33 cellular contexts compared by ENCODE assay signal in the genomic region with DNA sequence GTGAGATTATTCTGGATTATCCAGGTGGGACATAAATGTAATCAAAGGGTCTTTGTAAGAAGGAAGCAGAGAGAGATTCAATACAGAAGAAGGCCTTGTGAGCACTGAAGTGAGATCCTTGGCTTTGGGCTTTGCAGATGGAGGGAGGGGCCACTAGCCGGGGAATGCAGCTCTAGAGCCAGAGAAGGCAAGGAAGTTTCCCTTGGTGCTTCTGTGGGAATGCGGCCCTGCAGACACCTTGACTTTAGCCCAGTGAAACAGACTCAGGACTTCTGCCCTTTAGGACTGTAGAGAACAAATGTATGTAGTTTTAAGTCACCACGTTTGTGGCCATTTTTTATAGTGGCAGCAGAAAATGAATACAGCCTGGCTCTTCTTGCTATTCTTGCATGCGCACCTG. TPM values are rescaled to one million over a fixed set of nuclear protein-coding genes. Genes with fewer than 3 reads are reported as not detected.
"Had no signal": no experiment of that assay in that cellular context is flagged by ENCODE, and none has a peak within 500 bp of the region (broad histone marks: within the 10 kb centered on the region; RNA-seq: fewer than 3 reads in every experiment).

No MANE protein-coding gene starts in this region.

- H3K4me3 ChIP-seq: cardiac muscle cell, colonic mucosa, dorsolateral prefrontal cortex, esophagus muscularis mucosa, gastrocnemius medialis, heart left ventricle had no signal

- H3K36me3 ChIP-seq: brain microvascular endothelial cell, cardiac muscle cell, colonic mucosa, esophagus muscularis mucosa, gastrocnemius medialis, heart left ventricle, WERI-Rb-1 had no signal

- H3K27ac ChIP-seq: brain microvascular endothelial cell, cardiac muscle cell, colonic mucosa, esophagus muscularis mucosa, foreskin keratinocyte, gastrocnemius medialis, heart left ventricle, WERI-Rb-1 had no signal

- FAIRE-seq: astrocyte had no signal

- ATAC-seq: activated CD4-positive, CD25-positive, alpha-beta regulatory T cell treated with anti-CD3 and anti-CD28 coated beads, Interleukin-2, amount 50 U/mL, for 24 hours; activated CD8-positive, alpha-beta T cell treated with anti-CD3 and anti-CD28 coated beads for 36 hours; activated naive CD4-positive, alpha-beta T cell treated with anti-CD3 and anti-CD28 coated beads, Interleukin-2, amount 50 U/mL, for 72 hours; activated T-cell treated with anti-CD3 and anti-CD28 coated beads, Interleukin-2, amount 50 U/mL, for 4 hours; activated T-helper 17 cell treated with anti-CD3 and anti-CD28 coated beads, Interleukin-2, amount 50 U/mL, for 72 hours; foreskin keratinocyte; gastrocnemius medialis; heart left ventricle; T-helper 17 cell had no signal

- DNase-seq: activated B cell treated with CpG ODN at 0.5 μM for 24 hours; activated CD4-positive, alpha-beta T cell treated with anti-CD3 and anti-CD28 coated beads for 48 hours; activated CD4-positive, alpha-beta T cell treated with anti-CD3 and anti-CD28 coated beads, Interleukin-2, amount 50 U/mL, for 1 hour; activated CD4-positive, alpha-beta T cell treated with anti-CD3 and anti-CD28 coated beads, Interleukin-2, amount 50 U/mL, for 48 hours; activated CD8-positive, alpha-beta memory T cell treated with anti-CD3 and anti-CD28 coated beads for 24 hours; activated CD8-positive, alpha-beta T cell treated with anti-CD3 and anti-CD28 coated beads for 36 hours; activated gamma-delta T cell; activated naive CD4-positive, alpha-beta T cell; activated naive CD4-positive, alpha-beta T cell treated with anti-CD3 and anti-CD28 coated beads, Interleukin-2, amount 10 ng/mL, durations not matched to agents 7 days and 5 days; activated naive CD8-positive, alpha-beta T cell treated with anti-CD3 and anti-CD28 coated beads, Interleukin-2, amount 10 ng/mL, durations not matched to agents 7 days and 5 days; activated T-cell treated with anti-CD3 and anti-CD28 coated beads, Interleukin-2, amount 50 U/mL, for 4 hours; anterior cingulate cortex; brain microvascular endothelial cell; central memory CD4-positive, alpha-beta T cell; cerebellar nuclear complex; colonic mucosa; dorsolateral prefrontal cortex; effector memory CD4-positive, alpha-beta T cell; erythroblast; foreskin keratinocyte; gastrocnemius medialis; glutamatergic neuron; heart left ventricle; T-helper 1 cell; T-helper 17 cell; T1000; WERI-Rb-1 had no signal

- H3K27me3 ChIP-seq: brain microvascular endothelial cell, cardiac muscle cell, colonic mucosa, dorsolateral prefrontal cortex, gastrocnemius medialis, heart left ventricle had no signal

RNA-seq across cellular contexts. Expression of gene NEU2, which starts 8.1 kb away (rescaled TPM):
- total RNA-seq: activated B cell treated with CpG ODN at 0.5 μM for 24 hours; activated CD8-positive, alpha-beta T cell treated with anti-CD3 and anti-CD28 coated beads for 36 hours; activated naive CD4-positive, alpha-beta T cell treated with anti-CD3 and anti-CD28 coated beads, Interleukin-2, amount 50 U/mL, for 72 hours; activated naive CD8-positive, alpha-beta T cell treated with anti-CD3 and anti-CD28 coated beads, Interleukin-2, amount 10 ng/mL, durations not matched to agents 7 days and 5 days; activated T-cell treated with anti-CD3 and anti-CD28 coated beads, Interleukin-2, amount 50 U/mL, for 4 hours; activated T-helper 17 cell treated with anti-CD3 and anti-CD28 coated beads, Interleukin-2, amount 50 U/mL, for 72 hours; astrocyte; cardiac muscle cell; colonic mucosa; dorsolateral prefrontal cortex; esophagus muscularis mucosa; foreskin keratinocyte; gastrocnemius medialis; heart left ventricle; T-helper 17 cell had no signal

RNA-seq across cellular contexts. Expression of gene NGEF, which starts 27.5 kb away (rescaled TPM):
- total RNA-seq: activated B cell treated with CpG ODN at 0.5 μM for 24 hours; activated naive CD8-positive, alpha-beta T cell treated with anti-CD3 and anti-CD28 coated beads, Interleukin-2, amount 10 ng/mL, durations not matched to agents 7 days and 5 days; T-helper 17 cell had no signal
